18 cellular contexts compared by ENCODE assay signal in genomic region chr14:76531821-76532318, GRCh38.
"Had no signal": no experiment of that assay in that cellular context is flagged by ENCODE, and none has a peak within 500 bp of the region (broad histone marks: within the 10 kb centered on the region; RNA-seq: fewer than 3 reads in every experiment).

No MANE protein-coding gene starts in this region.

- H3K4me3 Mint-ChIP-seq: activated CD8-positive, alpha-beta T cell treated with anti-CD3 and anti-CD28 coated beads for 36 hours; activated naive CD8-positive, alpha-beta T cell treated with anti-CD3 and anti-CD28 coated beads, Interleukin-2, amount 10 ng/mL, durations not matched to agents 7 days and 5 days; natural killer cell; T-helper 2 cell treated with Interferon-gamma antibody and Interleukin-4, amounts not matched to agents 5 μg/mL and 100 μg/mL, for 36 hours had no signal

- H3K27ac Mint-ChIP-seq: activated CD8-positive, alpha-beta T cell treated with anti-CD3 and anti-CD28 coated beads for 36 hours; activated naive CD8-positive, alpha-beta T cell treated with anti-CD3 and anti-CD28 coated beads, Interleukin-2, amount 10 ng/mL, durations not matched to agents 7 days and 5 days; natural killer cell; T-helper 2 cell treated with Interferon-gamma antibody and Interleukin-4, amounts not matched to agents 5 μg/mL and 100 μg/mL, for 36 hours had no signal

- H3K9me3 ChIP-seq: breast epithelium, esophagus squamous epithelium, heart right ventricle, left lung, upper lobe of left lung had no signal

- H3K36me3 Mint-ChIP-seq: activated naive CD8-positive, alpha-beta T cell treated with anti-CD3 and anti-CD28 coated beads, Interleukin-2, amount 10 ng/mL, durations not matched to agents 7 days and 5 days; natural killer cell had no signal

- H3K36me3 ChIP-seq: breast epithelium, esophagus squamous epithelium, heart right ventricle, left lung, upper lobe of left lung had no signal

- H3K27ac ChIP-seq: breast epithelium, dorsolateral prefrontal cortex, esophagus squamous epithelium, heart right ventricle, left lung, upper lobe of left lung had no signal

- H3K9me3 Mint-ChIP-seq: activated CD8-positive, alpha-beta T cell treated with anti-CD3 and anti-CD28 coated beads for 36 hours; activated naive CD8-positive, alpha-beta T cell treated with anti-CD3 and anti-CD28 coated beads, Interleukin-2, amount 10 ng/mL, durations not matched to agents 7 days and 5 days; natural killer cell; T-helper 2 cell treated with Interferon-gamma antibody and Interleukin-4, amounts not matched to agents 5 μg/mL and 100 μg/mL, for 36 hours had no signal

- ATAC-seq: activated CD8-positive, alpha-beta T cell treated with anti-CD3 and anti-CD28 coated beads for 36 hours; heart right ventricle; left lung; natural killer cell had no signal

- H3K4me1 ChIP-seq: breast epithelium, esophagus squamous epithelium, heart right ventricle, left lung, upper lobe of left lung had no signal

- H3K4me3 ChIP-seq: breast epithelium, dorsolateral prefrontal cortex, esophagus squamous epithelium, heart right ventricle, left lung, upper lobe of left lung had no signal

- DNase-seq: activated CD4-positive, alpha-beta T cell treated with anti-CD3 and anti-CD28 coated beads for 1 hour; activated CD8-positive, alpha-beta memory T cell treated with anti-CD3 and anti-CD28 coated beads, Interleukin-2, amount 50 U/mL, for 4 hours; activated CD8-positive, alpha-beta T cell treated with anti-CD3 and anti-CD28 coated beads for 36 hours; activated naive CD8-positive, alpha-beta T cell treated with anti-CD3 and anti-CD28 coated beads, Interleukin-2, amount 10 ng/mL, durations not matched to agents 7 days and 5 days; aorta; dorsolateral prefrontal cortex; esophagus squamous epithelium; foreskin melanocyte; heart right ventricle; left lung; natural killer cell; stimulated activated CD4-positive, alpha-beta T cell treated with anti-CD3 and anti-CD28 coated beads, Interleukin-2, amount 100 ng/mL, for 48 hours; stimulated activated naive CD4-positive, alpha-beta T cell treated with Interleukin-2 at 50 U/mL for 16 hours had no signal

- H3K4me1 Mint-ChIP-seq: activated naive CD8-positive, alpha-beta T cell treated with anti-CD3 and anti-CD28 coated beads, Interleukin-2, amount 10 ng/mL, durations not matched to agents 7 days and 5 days; natural killer cell had no signal

- FAIRE-seq: endometrium, islet of Langerhans had no signal

- H3K27me3 ChIP-seq: breast epithelium, dorsolateral prefrontal cortex, left lung, upper lobe of left lung had no signal
